In the genomic region with DNA sequence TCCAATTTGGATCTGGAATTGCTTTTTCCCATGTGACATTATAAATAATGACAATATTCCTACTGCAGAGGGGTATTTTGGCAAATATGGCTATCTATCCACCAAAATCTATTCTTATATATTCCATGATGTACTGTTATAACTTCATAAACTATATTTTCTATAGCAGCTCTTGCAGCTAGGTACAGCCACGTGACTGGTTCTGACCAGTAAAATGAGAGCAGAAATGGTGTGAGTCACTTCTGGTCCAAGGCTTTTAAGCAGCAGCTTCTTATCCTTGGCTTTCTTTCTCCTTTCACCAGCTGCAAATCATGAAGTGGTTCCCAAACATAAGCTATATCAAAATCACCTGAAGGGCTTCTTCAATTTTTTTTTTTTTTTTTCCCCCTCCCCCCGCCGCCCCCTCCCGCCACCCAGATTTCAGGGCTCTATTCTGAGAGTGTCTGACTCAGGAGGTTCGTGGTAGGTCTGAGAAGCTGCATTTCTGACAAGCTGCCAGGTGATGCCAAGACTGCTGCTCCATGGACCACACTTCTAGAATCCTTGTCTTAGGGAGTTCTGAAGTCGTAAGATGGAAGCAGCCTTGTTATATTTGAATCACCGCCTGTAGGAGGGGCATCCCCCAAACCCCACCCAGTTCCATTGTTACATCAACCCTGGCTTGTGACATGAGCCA, we compare ENCODE assay signal across 14 cellular contexts.
"Had no signal": no experiment of that assay in that cellular context is flagged by ENCODE, and none has a peak within 500 bp of the region (broad histone marks: within the 10 kb centered on the region; RNA-seq: fewer than 3 reads in every experiment).

No MANE protein-coding gene starts in this region.

- H3K9me3 ChIP-seq: neutrophil, right atrium auricular region, tibial nerve had no signal

- H3K27ac ChIP-seq: neutrophil, right atrium auricular region, tibial nerve had no signal

- H3K27ac Mint-ChIP-seq: naive thymus-derived CD8-positive, alpha-beta T cell; T-helper 1 cell treated with Interleukin-12 subunit alpha and Interleukin-12 subunit beta and Interleukin-4 antibody, amounts not matched to agents 30 μg/mL and 1 μg/mL, for 36 hours had no signal

- H3K4me3 Mint-ChIP-seq: immature natural killer cell; naive thymus-derived CD8-positive, alpha-beta T cell; T-helper 1 cell treated with Interleukin-12 subunit alpha and Interleukin-12 subunit beta and Interleukin-4 antibody, amounts not matched to agents 30 μg/mL and 1 μg/mL, for 36 hours had no signal

- H3K27me3 ChIP-seq: neutrophil, right atrium auricular region, tibial nerve had no signal

- H3K9me3 Mint-ChIP-seq: immature natural killer cell; naive thymus-derived CD8-positive, alpha-beta T cell; T-helper 1 cell treated with Interleukin-12 subunit alpha and Interleukin-12 subunit beta and Interleukin-4 antibody, amounts not matched to agents 30 μg/mL and 1 μg/mL, for 36 hours had no signal

- ATAC-seq: left colon; naive thymus-derived CD8-positive, alpha-beta T cell had no signal

- H3K4me3 ChIP-seq: right atrium auricular region, tibial nerve had no signal

- H3K36me3 ChIP-seq: neutrophil, right atrium auricular region, tibial nerve had no signal

- H3K4me1 ChIP-seq: right atrium auricular region, tibial nerve had no signal

- H3K27me3 Mint-ChIP-seq: naive thymus-derived CD8-positive, alpha-beta T cell had no signal

- DNase-seq: activated CD4-positive, alpha-beta T cell treated with anti-CD3 and anti-CD28 coated beads, Interleukin-2, amount 50 U/mL, for 4 hours; activated CD4-positive, CD25-positive, alpha-beta regulatory T cell; activated naive CD4-positive, alpha-beta T cell treated with Interleukin-2 at 50 U/mL for 16 hours; effector memory CD4-positive, alpha-beta T cell; hypothalamus; immature natural killer cell; left colon; naive thymus-derived CD8-positive, alpha-beta T cell; posterior cingulate gyrus; small intestine had no signal

- H3K4me1 Mint-ChIP-seq: immature natural killer cell had no signal
